Comparison of ENCODE assay signal across 23 cellular contexts in genomic region chr10:110274629-110275028, GRCh38. TPM values are rescaled to one million over a fixed set of nuclear protein-coding genes. Genes with fewer than 3 reads are reported as not detected.
DNase-seq lines count a peak whose midpoint lies in the region; ATAC-seq and TF ChIP-seq lines count a peak whose summit lies in the region.
"Had no signal": no experiment of that assay in that cellular context is flagged by ENCODE, and none has a peak within 500 bp of the region (broad histone marks: within the 10 kb centered on the region; RNA-seq: fewer than 3 reads in every experiment).

No MANE protein-coding gene starts in this region.

- TF ChIP-seq CTCF in mesothelial cell of epicardium (IDR thresholded peaks at IDR 0.05; ENCODE audit: unreplicated experiment) (no peak), stomach (IDR thresholded peaks at IDR 0.05) (no peak)

- no peak overlapping the region for H3K4me3 ChIP-seq in right cardiac atrium (ENCODE audit: low read length)
- H3K4me3 ChIP-seq in CD8-positive, alpha-beta memory T cell (ENCODE audit: low read length): no peak overlapping the region
- no peak overlapping the region for H3K4me3 ChIP-seq in stomach
- H3K4me3 ChIP-seq: ovary, vagina had no signal

- ATAC-seq in right cardiac atrium (no peak), GM18861 (IDR thresholded peaks at IDR 0.05; ENCODE audit: unreplicated experiment) (no peak)
- ATAC-seq: activated naive CD8-positive, alpha-beta T cell treated with anti-CD3 and anti-CD28 coated beads, Interleukin-2, amount 50 U/mL, for 24 hours; WTC11 had no signal

- peaks cover 8% of the 10 kb centered on the region for H3K4me1 ChIP-seq in right cardiac atrium (ENCODE audit: control insufficient read depth, insufficient read depth, low read length)
- peaks cover 24% of the 10 kb centered on the region for H3K4me1 ChIP-seq in CD8-positive, alpha-beta memory T cell (ENCODE audit: insufficient read depth, low read length)
- H3K4me1 ChIP-seq in stomach: peaks cover 7 to 56% (median 29%) of the 10 kb centered on the region in 4 donors

- CTCF ChIA-PET in CD8-positive, alpha-beta memory T cell (lab: Charles Lee): interaction anchor here (1.1 kb wide), 1 partner anchor 137 kb away, joined by 4 read pairs; no protein-coding TSS in a partner anchor

- POLR2A ChIA-PET in CD8-positive, alpha-beta memory T cell (lab: Charles Lee): interaction anchor here (1.5 kb wide), 1 partner anchor 66 kb away, joined by 5 read pairs; no protein-coding TSS in a partner anchor

- no peaks in the 10 kb centered on the region for H3K36me3 ChIP-seq in CD8-positive, alpha-beta memory T cell (ENCODE audit: insufficient read depth, low read length)
- peaks cover 0 to 2% (median 0%) of the 10 kb centered on the region in 4 donors for H3K36me3 ChIP-seq in stomach
- H3K36me3 ChIP-seq: ovary, vagina had no signal

- H3K27me3 ChIP-seq in right cardiac atrium (ENCODE audit: control insufficient read depth, insufficient read depth) (no peaks in the 10 kb centered on the region), stomach (no peaks in the 10 kb centered on the region)
- no peaks in the 10 kb centered on the region for H3K27me3 ChIP-seq in CD8-positive, alpha-beta memory T cell (ENCODE audit: insufficient read depth, low read length, poor library complexity, severe bottlenecking)
- H3K27me3 ChIP-seq: ovary, vagina had no signal

- no peak for DNase-seq in right cardiac atrium
- DNase-seq in cardiac septum (ENCODE audit: low spot score): no peak
- no peak for DNase-seq in mesothelial cell of epicardium (ENCODE audit: low spot score in 2 of 2, unreplicated experiment in 2 of 2)
- DNase-seq in T-helper 2 cell treated with Interferon-gamma antibody and Interleukin-4, amounts not matched to agents 5 μg/mL and 100 μg/mL, for 36 hours (ENCODE audit: low spot score): no peak
- no peak for DNase-seq in CD8-positive, alpha-beta memory T cell
- DNase-seq in stomach: no peak
- DNase-seq: activated naive CD8-positive, alpha-beta T cell treated with anti-CD3 and anti-CD28 coated beads, Interleukin-2, amount 50 U/mL, for 24 hours; DMS153; H9; kidney; mesendoderm; naive thymus-derived CD8-positive, alpha-beta T cell; NCI-H2081 treated with DMSO at 0.1 percent for 48 hours; NCI-H510A; ovary; stimulated activated CD4-positive, alpha-beta T cell treated with anti-CD3 and anti-CD28 coated beads, Interleukin-15, amount 100 ng/mL, for 24 hours; stimulated activated CD8-positive, alpha-beta memory T cell treated with anti-CD3 and anti-CD28 coated beads, Interleukin-4, amount 100 ng/mL, for 48 hours had no signal

- H3K9me3 ChIP-seq in right cardiac atrium (ENCODE audit: control insufficient read depth, low read length): no peaks in the 10 kb centered on the region
- no peaks in the 10 kb centered on the region for H3K9me3 ChIP-seq in CD8-positive, alpha-beta memory T cell (ENCODE audit: low read length)
- no peaks in the 10 kb centered on the region for H3K9me3 ChIP-seq in stomach
- H3K9me3 ChIP-seq: ovary, vagina had no signal

- H3K4me1 Mint-ChIP-seq in mesothelial cell of epicardium: peaks cover 26% of the 10 kb centered on the region
- peaks cover 15% of the 10 kb centered on the region for H3K4me1 Mint-ChIP-seq in T-helper 2 cell treated with Interferon-gamma antibody and Interleukin-4, amounts not matched to agents 5 μg/mL and 100 μg/mL, for 36 hours (ENCODE audit: low read depth)
- peaks cover 42 to 52% (median 47%) of the 10 kb centered on the region in 3 donors for H3K4me1 Mint-ChIP-seq in CD8-positive, alpha-beta memory T cell

- H3K27me3 Mint-ChIP-seq in mesothelial cell of epicardium (ENCODE audit: low read depth): no peaks in the 10 kb centered on the region
- H3K27me3 Mint-ChIP-seq in T-helper 2 cell treated with Interferon-gamma antibody and Interleukin-4, amounts not matched to agents 5 μg/mL and 100 μg/mL, for 36 hours (ENCODE audit: low read depth): peaks cover 57% of the 10 kb centered on the region
- H3K27me3 Mint-ChIP-seq in CD8-positive, alpha-beta memory T cell: peaks cover 0 to 1% of the 10 kb centered on the region in 2 donors
- H3K27me3 Mint-ChIP-seq: naive thymus-derived CD8-positive, alpha-beta T cell had no signal

- no peak for TF ChIP-seq POLR2A in stomach (IDR thresholded peaks at IDR 0.05)

- H3K27ac Mint-ChIP-seq in mesothelial cell of epicardium: peak overlapping the region; percentile 21
- no peak overlapping the region for H3K27ac Mint-ChIP-seq in T-helper 2 cell treated with Interferon-gamma antibody and Interleukin-4, amounts not matched to agents 5 μg/mL and 100 μg/mL, for 36 hours
- peak overlapping the region in 3 of 8 donors; percentile 30 to 85 (median 31) for H3K27ac Mint-ChIP-seq in CD8-positive, alpha-beta memory T cell
- H3K27ac Mint-ChIP-seq: H9, WTC11 had no signal

- no peaks in the 10 kb centered on the region for H3K9me3 Mint-ChIP-seq in mesothelial cell of epicardium
- H3K9me3 Mint-ChIP-seq in T-helper 2 cell treated with Interferon-gamma antibody and Interleukin-4, amounts not matched to agents 5 μg/mL and 100 μg/mL, for 36 hours: no peaks in the 10 kb centered on the region
- no peaks in the 10 kb centered on the region for H3K9me3 Mint-ChIP-seq in CD8-positive, alpha-beta memory T cell
- H3K9me3 Mint-ChIP-seq: activated naive CD8-positive, alpha-beta T cell treated with anti-CD3 and anti-CD28 coated beads, Interleukin-2, amount 50 U/mL, for 24 hours; CD14-positive monocyte; H9; naive thymus-derived CD8-positive, alpha-beta T cell; WTC11 had no signal

- H3K4me3 Mint-ChIP-seq in mesothelial cell of epicardium: no peak overlapping the region
- H3K4me3 Mint-ChIP-seq in T-helper 2 cell treated with Interferon-gamma antibody and Interleukin-4, amounts not matched to agents 5 μg/mL and 100 μg/mL, for 36 hours: no peak overlapping the region
- no peak overlapping the region for H3K4me3 Mint-ChIP-seq in CD8-positive, alpha-beta memory T cell
- H3K4me3 Mint-ChIP-seq: activated naive CD8-positive, alpha-beta T cell treated with anti-CD3 and anti-CD28 coated beads, Interleukin-2, amount 50 U/mL, for 24 hours; CD14-positive monocyte; H9; WTC11 had no signal

- H3K27ac ChIP-seq in right cardiac atrium (ENCODE audit: low read length) (peak overlapping the region; percentile 90), angular gyrus (ENCODE audit: low read depth, low read length) (peak overlapping the region; percentile 84), stomach (peak overlapping the region in 1 of 5 donors; percentile 54)
- H3K27ac ChIP-seq in CD8-positive, alpha-beta memory T cell (ENCODE audit: low read depth, low read length): no peak overlapping the region
- H3K27ac ChIP-seq: epithelial cell of prostate, ovary, vagina had no signal

- intact Hi-C loops in right cardiac atrium (cut with DNase I): loop anchor here (5.0 to 10.0 kb wide), 7 partner anchors 47 to 390 kb away; partner anchors contain the start of gene MXI1 (in 3 of the 4)
- intact Hi-C loops in cardiac septum (cut with DNase I): loop anchor here (10.0 kb wide), 1 partner anchor 270 kb away; the partner anchor contains the start of gene ADD3
- intact Hi-C loops in stomach (cut with DNase I; ENCODE audit: low total_unique reads): loop anchor here (10.0 kb wide), 1 partner anchor 390 kb away; no protein-coding TSS in a partner anchor

- 87% methylated on average over 6 of the region's 6 CpGs for WGBS in right cardiac atrium
- WGBS in stomach, 5 donors: 92 to 97% (median 94%) methylated on average over 5 to 6 of the region's 6 CpGs

- no peak for TF ChIP-seq EP300 in stomach (IDR thresholded peaks at IDR 0.05)

- no peaks in the 10 kb centered on the region for H3K36me3 Mint-ChIP-seq in mesothelial cell of epicardium
- H3K36me3 Mint-ChIP-seq in T-helper 2 cell treated with Interferon-gamma antibody and Interleukin-4, amounts not matched to agents 5 μg/mL and 100 μg/mL, for 36 hours (ENCODE audit: low read depth): peaks cover 5% of the 10 kb centered on the region
- peaks cover 0 to 4% (median 2%) of the 10 kb centered on the region in 3 donors for H3K36me3 Mint-ChIP-seq in CD8-positive, alpha-beta memory T cell
- H3K36me3 Mint-ChIP-seq: WTC11 had no signal

RNA-seq across cellular contexts. Expression of gene SMNDC1, which starts 30.1 kb away (rescaled TPM):
- total RNA-seq in right cardiac atrium: 10 to 100 TPM; 21.9 to 24.3 (median 22.8) TPM
- polyA plus RNA-seq in right cardiac atrium: 10.1 TPM
- 25.8 TPM for total RNA-seq in cardiac septum
- 38.5 to 41.4 TPM (median 39.6 TPM) in 3 replicates for total RNA-seq in mesothelial cell of epicardium
- total RNA-seq in CD8-positive, alpha-beta memory T cell: 10 to 100 TPM; 54.9 to 60.1 TPM
- polyA plus RNA-seq in CD8-positive, alpha-beta memory T cell: 17.7 TPM
- total RNA-seq in stomach: 10 to 100 TPM in 3 of 5 donors, 1 to 10 TPM in 2; 7.8 to 31.6 (median 29.0) TPM
- polyA plus RNA-seq in stomach: 10 to 100 TPM in 1 of 3 donors, 1 to 10 TPM in 2; 7.7 to 21.7 (median 8.7) TPM
